In genomic region chr17:16972346-16972745, GRCh38 we compare ENCODE assay signal across 22 cellular contexts. TPM values are rescaled to one million over a fixed set of nuclear protein-coding genes. Genes with fewer than 3 reads are reported as not detected.
"Had no signal": no experiment of that assay in that cellular context is flagged by ENCODE, and none has a peak within 500 bp of the region (broad histone marks: within the 10 kb centered on the region; RNA-seq: fewer than 3 reads in every experiment).

No MANE protein-coding gene starts in this region.

- H3K9me3 ChIP-seq: breast epithelium, esophagus squamous epithelium, left lung, tibial artery, uterus had no signal

- H3K27ac ChIP-seq: breast epithelium, left lung, tibial artery, uterus had no signal

- H3K4me3 Mint-ChIP-seq: activated CD8-positive, alpha-beta memory T cell treated with anti-CD3 and anti-CD28 coated beads, Interleukin-2, amount 10 ng/mL, durations not matched to agents 7 days and 5 days; activated T-cell treated with anti-CD3 and anti-CD28 coated beads, Interleukin-2, amount 50 U/mL, for 72 hours; nephron had no signal

- H3K36me3 ChIP-seq: breast epithelium, esophagus squamous epithelium, left lung, tibial artery, uterus had no signal

- ATAC-seq: activated CD8-positive, alpha-beta memory T cell treated with anti-CD3 and anti-CD28 coated beads, Interleukin-2, amount 10 ng/mL, durations not matched to agents 7 days and 5 days; activated T-cell treated with anti-CD3 and anti-CD28 coated beads, Interleukin-2, amount 50 U/mL, for 72 hours; left lung had no signal

- H3K4me1 ChIP-seq: breast epithelium, left lung, tibial artery, uterus had no signal

- H3K27ac Mint-ChIP-seq: activated CD8-positive, alpha-beta memory T cell treated with anti-CD3 and anti-CD28 coated beads, Interleukin-2, amount 10 ng/mL, durations not matched to agents 7 days and 5 days; activated T-cell treated with anti-CD3 and anti-CD28 coated beads, Interleukin-2, amount 50 U/mL, for 72 hours; nephron had no signal

- H3K36me3 Mint-ChIP-seq: activated CD8-positive, alpha-beta memory T cell treated with anti-CD3 and anti-CD28 coated beads, Interleukin-2, amount 10 ng/mL, durations not matched to agents 7 days and 5 days had no signal

- FAIRE-seq: endometrium, islet of Langerhans had no signal

- H3K27me3 ChIP-seq: breast epithelium, left lung, uterus had no signal

- DNase-seq: activated CD4-positive, alpha-beta T cell treated with anti-CD3 and anti-CD28 coated beads, Interleukin-2, amount 50 U/mL, for 4 hours; activated CD4-positive, CD25-positive, alpha-beta regulatory T cell treated with anti-CD3 and anti-CD28 coated beads, Interleukin-2, amount 50 U/mL, for 72 hours; activated CD8-positive, alpha-beta memory T cell treated with anti-CD3 and anti-CD28 coated beads, Interleukin-2, amount 10 ng/mL, durations not matched to agents 7 days and 5 days; activated gamma-delta T cell treated with Interleukin-2 at 50 U/mL for 16 hours; activated T-cell treated with anti-CD3 and anti-CD28 coated beads, Interleukin-2, amount 50 U/mL, for 72 hours; aorta; esophagus squamous epithelium; foreskin fibroblast; left lung; mesenchymal stem cell; occipital lobe; stimulated activated CD4-positive, alpha-beta T cell treated with anti-CD3 and anti-CD28 coated beads, Interleukin-15, amount 100 ng/mL, for 24 hours; stimulated activated CD4-positive, alpha-beta T cell treated with anti-CD3 and anti-CD28 coated beads, Interleukin-4, amount 100 ng/mL, for 24 hours; tibial artery; uterus had no signal

- H3K9me3 Mint-ChIP-seq: activated T-cell treated with anti-CD3 and anti-CD28 coated beads, Interleukin-2, amount 50 U/mL, for 72 hours; nephron had no signal

- H3K4me3 ChIP-seq: breast epithelium, esophagus squamous epithelium, left lung, tibial artery, uterus had no signal

RNA-seq across cellular contexts. Expression of gene TNFRSF13B, which starts 0.4 kb away (rescaled TPM):
- total RNA-seq: activated CD8-positive, alpha-beta memory T cell treated with anti-CD3 and anti-CD28 coated beads, Interleukin-2, amount 10 ng/mL, durations not matched to agents 7 days and 5 days; activated T-cell treated with anti-CD3 and anti-CD28 coated beads, Interleukin-2, amount 50 U/mL, for 72 hours; aorta; chondrocyte; dermis microvascular lymphatic vessel endothelial cell; esophagus squamous epithelium; occipital lobe; T-helper 2 cell treated with Interferon-gamma antibody and Interleukin-4, amounts not matched to agents 100 ng/mL and 5 ng/mL, for 36 hours; uterus had no signal
- polyA plus RNA-seq: aorta had no signal
